13 cellular contexts compared by ENCODE assay signal in genomic region chr16:20439820-20440231, GRCh38. TPM values are rescaled to one million over a fixed set of nuclear protein-coding genes. Genes with fewer than 3 reads are reported as not detected.
"Had no signal": no experiment of that assay in that cellular context is flagged by ENCODE, and none has a peak within 500 bp of the region (broad histone marks: within the 10 kb centered on the region; RNA-seq: fewer than 3 reads in every experiment).

No MANE protein-coding gene starts in this region.

RNA-seq across cellular contexts. Expression of gene ACSM2A, which starts 11.5 kb away (rescaled TPM):
- total RNA-seq: activated CD8-positive, alpha-beta memory T cell treated with anti-CD3 and anti-CD28 coated beads for 36 hours; activated naive CD8-positive, alpha-beta T cell treated with anti-CD3 and anti-CD28 coated beads for 36 hours; activated T-helper 1 cell treated with anti-CD3 and anti-CD28 coated beads, Interleukin-12 subunit alpha, Interleukin-12 subunit beta, Interleukin-2, Interleukin-4 antibody, amounts not matched to agents 30 ng/mL and 10 ng/mL and 1 ng/mL, durations not matched to agents 14 hours and 24 hours and 36 hours; dorsolateral prefrontal cortex; endodermal cell; fibroblast of villous mesenchyme; left colon; mesenteric fat pad; osteoblast; T-helper 1 cell treated with Interleukin-12 subunit alpha and Interleukin-12 subunit beta and Interleukin-4 antibody, amounts not matched to agents 30 ng/mL and 1 ng/mL, for 36 hours; tibial nerve had no signal
- polyA plus RNA-seq: neural cell, spleen had no signal

RNA-seq across cellular contexts. Expression of gene ACSM5, which starts 30.5 kb away (rescaled TPM):
- total RNA-seq: activated CD8-positive, alpha-beta memory T cell treated with anti-CD3 and anti-CD28 coated beads for 36 hours; activated naive CD8-positive, alpha-beta T cell treated with anti-CD3 and anti-CD28 coated beads for 36 hours; activated T-helper 1 cell treated with anti-CD3 and anti-CD28 coated beads, Interleukin-12 subunit alpha, Interleukin-12 subunit beta, Interleukin-2, Interleukin-4 antibody, amounts not matched to agents 30 ng/mL and 10 ng/mL and 1 ng/mL, durations not matched to agents 14 hours and 24 hours and 36 hours; endodermal cell; fibroblast of villous mesenchyme; T-helper 1 cell treated with Interleukin-12 subunit alpha and Interleukin-12 subunit beta and Interleukin-4 antibody, amounts not matched to agents 30 ng/mL and 1 ng/mL, for 36 hours had no signal
- polyA plus RNA-seq: neural cell had no signal

RNA-seq across cellular contexts. Expression of gene PDILT, which starts 35.3 kb away (rescaled TPM):
- total RNA-seq: activated CD8-positive, alpha-beta memory T cell treated with anti-CD3 and anti-CD28 coated beads for 36 hours; activated naive CD8-positive, alpha-beta T cell treated with anti-CD3 and anti-CD28 coated beads for 36 hours; activated T-helper 1 cell treated with anti-CD3 and anti-CD28 coated beads, Interleukin-12 subunit alpha, Interleukin-12 subunit beta, Interleukin-2, Interleukin-4 antibody, amounts not matched to agents 30 ng/mL and 10 ng/mL and 1 ng/mL, durations not matched to agents 14 hours and 24 hours and 36 hours; dorsolateral prefrontal cortex; endodermal cell; fibroblast of villous mesenchyme; left colon; mesenteric fat pad; osteoblast; spleen; T-helper 1 cell treated with Interleukin-12 subunit alpha and Interleukin-12 subunit beta and Interleukin-4 antibody, amounts not matched to agents 30 ng/mL and 1 ng/mL, for 36 hours; tibial nerve had no signal
- polyA plus RNA-seq: neural cell, spleen had no signal
